13 cellular contexts compared by ENCODE assay signal in the genomic region with DNA sequence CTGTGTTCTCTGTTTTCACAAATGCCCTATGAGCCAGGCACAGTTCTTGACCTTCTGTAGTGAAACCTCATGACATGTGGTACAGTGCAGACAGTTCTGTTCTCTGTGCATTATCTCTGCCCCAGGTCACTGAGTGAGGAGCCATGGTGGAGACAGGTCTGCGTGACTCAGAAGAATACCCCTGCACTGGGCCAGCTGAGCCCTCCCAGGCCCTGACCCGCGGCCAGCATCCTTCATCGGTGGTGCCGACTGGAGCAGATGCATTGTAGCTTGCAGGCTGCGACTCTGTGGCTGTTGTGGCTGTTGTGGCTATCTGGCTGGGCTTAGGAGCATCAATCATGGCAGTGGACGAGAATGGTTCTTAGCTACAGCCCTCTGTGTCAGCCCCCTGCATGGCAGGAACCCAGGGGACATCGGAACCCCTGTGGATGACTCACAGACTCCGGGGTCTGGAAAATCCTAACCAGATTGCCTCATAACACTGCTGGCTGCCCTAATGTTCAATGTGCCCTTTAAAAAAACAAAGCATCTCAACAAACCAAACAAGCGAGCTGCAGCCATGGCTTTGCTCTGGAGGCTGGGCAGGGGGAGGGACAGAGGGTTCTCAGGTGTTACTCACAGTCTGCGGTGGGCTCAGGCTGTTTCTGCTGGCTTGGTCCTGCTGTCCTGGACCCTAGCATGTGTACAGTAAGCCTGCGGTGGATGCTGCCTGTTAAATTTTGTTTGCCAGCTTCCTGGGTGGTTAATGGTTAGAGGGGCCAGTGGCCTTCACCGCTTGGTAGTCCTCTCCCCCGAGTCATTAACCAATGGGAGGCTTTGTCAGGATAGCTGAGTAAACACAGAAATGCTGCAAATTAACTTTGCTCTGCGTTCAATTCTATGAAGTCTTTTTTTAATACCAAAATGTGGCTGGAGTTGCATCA. TPM values are rescaled to one million over a fixed set of nuclear protein-coding genes. Genes with fewer than 3 reads are reported as not detected.
DNase-seq lines count a peak whose midpoint lies in the region; ATAC-seq and TF ChIP-seq lines count a peak whose summit lies in the region.
"Had no signal": no experiment of that assay in that cellular context is flagged by ENCODE, and none has a peak within 500 bp of the region (broad histone marks: within the 10 kb centered on the region; RNA-seq: fewer than 3 reads in every experiment).

A gene with protein sequence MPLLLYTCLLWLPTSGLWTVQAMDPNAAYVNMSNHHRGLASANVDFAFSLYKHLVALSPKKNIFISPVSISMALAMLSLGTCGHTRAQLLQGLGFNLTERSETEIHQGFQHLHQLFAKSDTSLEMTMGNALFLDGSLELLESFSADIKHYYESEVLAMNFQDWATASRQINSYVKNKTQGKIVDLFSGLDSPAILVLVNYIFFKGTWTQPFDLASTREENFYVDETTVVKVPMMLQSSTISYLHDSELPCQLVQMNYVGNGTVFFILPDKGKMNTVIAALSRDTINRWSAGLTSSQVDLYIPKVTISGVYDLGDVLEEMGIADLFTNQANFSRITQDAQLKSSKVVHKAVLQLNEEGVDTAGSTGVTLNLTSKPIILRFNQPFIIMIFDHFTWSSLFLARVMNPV (minus strand): TSS at position 689 of the 923 bp plus-strand sequence. CDS start 8,688 bp downstream, outside the sequence.

- no peak within 1 kb of the TSS for H4K8ac ChIP-seq in IMR-90 (ENCODE audit: low read depth in 2 of 2, low read length in 2 of 2)

- H3K4me3 ChIP-seq in IMR-90 (ENCODE audit: insufficient read depth, low read depth, low read length) (no peak within 1 kb of the TSS), choroid plexus epithelial cell (ENCODE audit: low read depth, low read length) (no peak within 1 kb of the TSS), liver (ENCODE audit: low read depth in 1 of 3, low read length in 3 of 3) (peak within 1 kb of the TSS; percentile 56 to 86 (median 77))
- H3K4me3 ChIP-seq: sigmoid colon had no signal

- H3K9me3 ChIP-seq in IMR-90 (ENCODE audit: control insufficient read depth, insufficient read depth, low read length) (no peaks in the 10 kb centered on the region; the same call in 1 of the 2 replicates), liver (ENCODE audit: control insufficient read depth in 4 of 4, low read length in 3 of 4) (no peaks in the 10 kb centered on the region)
- H3K9me3 ChIP-seq: sigmoid colon had no signal

- no peak within 1 kb of the TSS for H3K18ac ChIP-seq in IMR-90 (ENCODE audit: low read depth, low read length)

- no peaks in the 10 kb centered on the region for H3K9me1 ChIP-seq in IMR-90 (ENCODE audit: insufficient read depth, low read length)

- no peak for TF ChIP-seq POLR2A in IMR-90 (IDR thresholded peaks at IDR 0.05; ENCODE audit: low read depth, low read length)

- BruUV-seq in IMR-90 (replicated peaks; lab: Mats Ljungman, UMichigan): no TSS peak

- H3K4me2 ChIP-seq in IMR-90 (ENCODE audit: low read depth, low read length): no peak within 1 kb of the TSS

- H2AFZ ChIP-seq in IMR-90 (replicated peaks; ENCODE audit: low read length, poor library complexity): no peak within 1 kb of the TSS

- no peak within 1 kb of the TSS for H2BK15ac ChIP-seq in IMR-90 (ENCODE audit: low read depth, low read length)

- WGBS in IMR-90 (ENCODE audit: extremely low coverage in 2 of 2, insufficient read length in 1 of 2), 2 experiments: no CpG with 5 or more reads among the region's 15 CpGs
- 27% methylated on average over 15 of the region's 15 CpGs for WGBS in liver

- H2BK5ac ChIP-seq in IMR-90 (ENCODE audit: low read depth, low read length, poor library complexity, severe bottlenecking): no peak within 1 kb of the TSS

- no peak within 1 kb of the TSS for H2BK120ac ChIP-seq in IMR-90 (ENCODE audit: low read depth, low read length)

- no peak within 1 kb of the TSS for H2AK5ac ChIP-seq in IMR-90 (ENCODE audit: low read depth, low read length)

- H3K27me3 ChIP-seq in IMR-90 (ENCODE audit: control insufficient read depth, insufficient read depth, low read length) (no peaks in the 10 kb centered on the region; the same call in 1 of the 2 replicates), liver (ENCODE audit: control insufficient read depth in 4 of 4, insufficient read depth in 4 of 4, low read length in 3 of 4) (no peaks in the 10 kb centered on the region)
- H3K27me3 ChIP-seq: sigmoid colon had no signal

- TF ChIP-seq RAD21 in IMR-90 (IDR thresholded peaks at IDR 0.05; ENCODE audit: low read length) (no peak), liver (IDR thresholded peaks at IDR 0.05) (peak; percentile 41 to 45)

- intact Hi-C loops in IMR-90 (cut with micrococcal nuclease): no loop called here

- no peak within 1 kb of the TSS for H3K9ac ChIP-seq in IMR-90 (ENCODE audit: low read depth, low read length)
- peak within 1 kb of the TSS; percentile 30 to 85 for H3K9ac ChIP-seq in liver (ENCODE audit: low read depth in 1 of 2, low read length in 2 of 2)

- in situ Hi-C loops in IMR-90 (cut with MboI; ENCODE audit: low sequenced_read_pairs): no loop called here

- H3K27ac ChIP-seq in IMR-90 (ENCODE audit: insufficient read depth, low read length) (no peak within 1 kb of the TSS), liver (ENCODE audit: low read depth in 1 of 2, low read length in 2 of 2) (peak within 1 kb of the TSS; percentile 96 to 97)
- H3K27ac ChIP-seq: sigmoid colon had no signal

- H3K4me1 ChIP-seq in IMR-90 (ENCODE audit: control insufficient read depth, insufficient read depth, low read length): no peaks in the 10 kb centered on the region; the same call in 1 of the 2 replicates
- peaks cover 0 to 33% (median 16%) of the 10 kb centered on the region in 4 donors for H3K4me1 ChIP-seq in liver (ENCODE audit: control insufficient read depth in 4 of 4, insufficient read depth in 4 of 4, low read length in 3 of 4)
- H3K4me1 ChIP-seq: sigmoid colon had no signal

- CTCF ChIA-PET in IMR-90 (lab: Yijun Ruan, JAX): no interaction called here

- no peaks in the 10 kb centered on the region for H4K20me1 ChIP-seq in IMR-90 (ENCODE audit: insufficient read depth, low read length)

- H3K14ac ChIP-seq in IMR-90 (replicated peaks; ENCODE audit: low read depth, low read length): no peak within 1 kb of the TSS

- no peak within 1 kb of the TSS for H4K91ac ChIP-seq in IMR-90 (ENCODE audit: insufficient read depth, low read depth, low read length)

- no peak within 1 kb of the TSS for H3K56ac ChIP-seq in IMR-90 (ENCODE audit: extremely low read depth, insufficient read depth, low read length)

- H3K4ac ChIP-seq in IMR-90 (ENCODE audit: low read depth, low read length): no peak within 1 kb of the TSS

- H3K79me1 ChIP-seq in IMR-90 (ENCODE audit: low read depth in 1 of 2, low read length in 2 of 2): no peaks in the 10 kb centered on the region

- H3K36me3 ChIP-seq in IMR-90 (ENCODE audit: control insufficient read depth, insufficient read depth, low read length) (no peaks in the 10 kb centered on the region), liver (ENCODE audit: control insufficient read depth in 4 of 4, insufficient read depth in 3 of 4, low read depth in 1 of 4, low read length in 3 of 4) (no peaks in the 10 kb centered on the region)
- H3K36me3 ChIP-seq: sigmoid colon had no signal

- ATAC-seq in IMR-90 (ENCODE audit: low read depth) (peak; percentile 29; the same call in 1 of the 2 replicates), HG03571 (IDR thresholded peaks at IDR 0.05; ENCODE audit: unreplicated experiment) (no peak)
- ATAC-seq: HCT116 had no signal

- POLR2A ChIA-PET in IMR-90 (lab: Charles Lee; ENCODE audit: unreplicated experiment): no interaction called here

- H2AK9ac ChIP-seq in IMR-90 (replicated peaks; ENCODE audit: low read depth, low read length, poor library complexity): no peak within 1 kb of the TSS

- H2BK20ac ChIP-seq in IMR-90 (ENCODE audit: low read depth, low read length): no peak within 1 kb of the TSS

- no peak within 1 kb of the TSS for H4K5ac ChIP-seq in IMR-90 (ENCODE audit: low read depth, low read length)

- H3K23ac ChIP-seq in IMR-90 (ENCODE audit: low read depth, low read length): no peak within 1 kb of the TSS

- dilution Hi-C loops in IMR-90 (cut with HindIII; ENCODE audit: low sequenced_read_pairs, unreplicated experiment): no loop called here

- DNase-seq in A172 (ENCODE audit: low spot score) (peak; percentile 32), IMR-90 (peak; percentile 22), choroid plexus epithelial cell (ENCODE audit: low read depth) (peak; percentile 78), NCI-H446 (lab: John Stamatoyannopoulos, UW) (no peak), mesenteric fat pad (ENCODE audit: low spot score) (no peak)
- no peak for DNase-seq in stimulated activated CD4-positive, alpha-beta T cell treated with anti-CD3 and anti-CD28 coated beads, Interleukin-4, amount 100 ng/mL, for 24 hours
- DNase-seq: NCI-H526 treated with DMSO at 0.1 percent for 48 hours, sigmoid colon had no signal

- no peak for TF ChIP-seq CTCF in IMR-90 (conservative IDR thresholded peaks at IDR 0.05; ENCODE audit: low read depth, low read length)
- no peak for TF ChIP-seq CTCF in choroid plexus epithelial cell (conservative IDR thresholded peaks at IDR 0.05; ENCODE audit: low read depth, low read length)
- no peak for TF ChIP-seq CTCF in liver (IDR thresholded peaks at IDR 0.05; ENCODE audit: low read depth, low read length, missing input control)

TF ChIP-seq in liver, 16 proteins besides CTCF, POLR2A, EP300 and RAD21 (continues in another document):
- TF ChIP-seq HNF4A (conservative IDR thresholded peaks at IDR 0.05) (peak; percentile 63 to 74), TAF1 (conservative IDR thresholded peaks at IDR 0.05) (peak; percentile 60), NR2F2 (IDR thresholded peaks at IDR 0.05) (no peak), RXRA (IDR thresholded peaks at IDR 0.05) (peak; percentile 77 to 91), FOXA1 (IDR thresholded peaks at IDR 0.05) (peak; percentile 95), EGR1 (IDR thresholded peaks at IDR 0.05; ENCODE audit: low read depth in 2 of 2) (no peak), YY1 (IDR thresholded peaks at IDR 0.05) (peak; percentile 82)
- TF ChIP-seq, protein P1, sequence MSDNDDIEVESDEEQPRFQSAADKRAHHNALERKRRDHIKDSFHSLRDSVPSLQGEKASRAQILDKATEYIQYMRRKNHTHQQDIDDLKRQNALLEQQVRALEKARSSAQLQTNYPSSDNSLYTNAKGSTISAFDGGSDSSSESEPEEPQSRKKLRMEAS (IDR thresholded peaks at IDR 0.05): peak; percentile 48

RNA-seq across cellular contexts. Expression of the gene that starts here (rescaled TPM):
- not detected in 2 replicates for total RNA-seq in A172 (2014; rRNA removed; shearing (Covaris generic))
- not detected in 2 replicates for total RNA-seq in IMR-90 (2012; rRNA removed)
- not detected in 2 replicates for polyA plus RNA-seq in IMR-90 (2012; rRNA removed)
- not detected in 2 replicates for polyA plus RNA-seq in IMR-90 (2012; cell fraction: cytosol; rRNA removed)
- not detected in 2 replicates for polyA plus RNA-seq in IMR-90 (2012; cell fraction: nucleus; rRNA removed; ENCODE audit: low replicate concordance)
- 100 to 1,000 TPM; 188 to 330 TPM for total RNA-seq in liver
- 100 to 1,000 TPM; 327 to 357 TPM for polyA plus RNA-seq in liver
- total RNA-seq in mesenteric fat pad: not detected
- total RNA-seq: activated CD8-positive, alpha-beta memory T cell treated with anti-CD3 and anti-CD28 coated beads for 36 hours; endothelial cell of umbilical vein; sigmoid colon had no signal
- polyA plus RNA-seq: endothelial cell of umbilical vein had no signal

Comparison
In these comparisons a context has a peak if more than half of its experiments do, and no peak if none do; other contexts are left out.
1. RNA of the gene that starts here (total RNA-seq): 188 to 330 TPM in liver; not detected in A172, not detected in IMR-90 and not detected in mesenteric fat pad (single experiment); every median in the first group is over 100 times any median in the second.
2. RNA of the gene that starts here (polyA plus RNA-seq): 327 to 357 TPM in liver; not detected in IMR-90; every median in the first group is over 100 times any median in the second.
3. Peak in DNase-seq in A172; RNA of the gene not detected or under 1 TPM.
4. Peak in DNase-seq and ATAC-seq in IMR-90; RNA of the gene not detected or under 1 TPM.
5. H3K4me3 ChIP-seq: peak in liver (3 of 3); none in IMR-90 (single experiment) and choroid plexus epithelial cell (single experiment).